8 cellular contexts compared by ENCODE assay signal in genomic region chr17:48547839-48548686, GRCh38. TPM values are rescaled to one million over a fixed set of nuclear protein-coding genes. Genes with fewer than 3 reads are reported as not detected.
A peak's percentile ranks its signal among the peaks of the same experiment; 100 is the strongest.
DNase-seq lines count a peak whose midpoint lies in the region; ATAC-seq and TF ChIP-seq lines count a peak whose summit lies in the region.

No MANE protein-coding gene starts in this region.

- H3K4me2 ChIP-seq in mammary epithelial cell (ENCODE audit: insufficient read depth, low read depth, low read length) = no peak overlapping the region

- H3K9me3 Mint-ChIP-seq in naive thymus-derived CD4-positive, alpha-beta T cell = no peaks in the 10 kb centered on the region

- H3K79me2 ChIP-seq in mammary epithelial cell (ENCODE audit: insufficient read depth, low read length) = peaks cover 31% of the 10 kb centered on the region

- H3K27me3 ChIP-seq in Panc1 (ENCODE audit: control insufficient read depth, insufficient read depth, low read length) (no peaks in the 10 kb centered on the region), mammary epithelial cell (ENCODE audit: insufficient read depth, low read length) (no peaks in the 10 kb centered on the region)
- no peaks in the 10 kb centered on the region for H3K27me3 ChIP-seq in naive thymus-derived CD4-positive, alpha-beta T cell (ENCODE audit: control insufficient read depth in 2 of 2, insufficient read depth in 2 of 2, low read length in 2 of 2)

- TF ChIP-seq CTCF in Panc1 (IDR thresholded peaks at IDR 0.05) (no peak), mammary epithelial cell (conservative IDR thresholded peaks at IDR 0.05 in 1 of 2, IDR thresholded peaks at IDR 0.05 in 1 of 2; ENCODE audit: extremely low read depth in 1 of 2, insufficient read depth in 1 of 2, low read depth in 1 of 2, low read length in 2 of 2) (no peak)

- POLR2A ChIA-PET in Panc1 (lab: Charles Lee) = interaction anchor here (0.5 to 0.6 kb wide), 2 partner anchors 38 to 46 kb away, joined by 4 to 11 read pairs; no protein-coding TSS in a partner anchor
- POLR2A ChIA-PET in naive thymus-derived CD4-positive, alpha-beta T cell (lab: Charles Lee) = interaction anchor here (0.6 to 4.3 kb wide), 8 partner anchors 8 to 241 kb away, joined by 3 to 24 read pairs (median 4); partner anchors contain the start of gene HOXB5

- no peak overlapping the region for H2AFZ ChIP-seq in mammary epithelial cell (ENCODE audit: low read depth, low read length)

- 96% methylated on average over 18 of the region's 27 CpGs for WGBS in mammary epithelial cell (ENCODE audit: low coverage, missing lambda C conversion rate)

- H3K4me1 ChIP-seq in Panc1 (ENCODE audit: control insufficient read depth, insufficient read depth, low read length) (peaks cover 76% of the 10 kb centered on the region), mammary epithelial cell (ENCODE audit: insufficient read depth, low read length) (peaks cover 7% of the 10 kb centered on the region)
- H3K4me1 ChIP-seq in naive thymus-derived CD4-positive, alpha-beta T cell (ENCODE audit: control insufficient read depth in 2 of 2, insufficient read depth in 2 of 2, low read length in 2 of 2) = peaks cover 0 to 29% of the 10 kb centered on the region in 2 donors

- peaks cover 6 to 50% (median 48%) of the 10 kb centered on the region in 7 donors for H3K4me1 Mint-ChIP-seq in naive thymus-derived CD4-positive, alpha-beta T cell

- dilution Hi-C loops in mammary epithelial cell (cut with HindIII; ENCODE audit: low sequenced_read_pairs) = no loop called here

- DNase-seq in CD1c-positive myeloid dendritic cell (ENCODE audit: extremely low spot score) (peak; percentile 21), Panc1 (ENCODE audit: low read depth, low spot score) (no peak), mammary epithelial cell (peak; percentile 68), substantia nigra (lab: John Stamatoyannopoulos, UW) (no peak), superior temporal gyrus (ENCODE audit: extremely low spot score) (no peak), pons (ENCODE audit: low spot score) (no peak)
- peak in 7 of 9 donors; percentile 39 to 65 (median 50) for DNase-seq in naive thymus-derived CD4-positive, alpha-beta T cell

- in situ Hi-C loops in Panc1 (cut with HindIII; ENCODE audit: low pct_unique_long_range_greater_than_20kb, low sequenced_read_pairs) (no loop called here), mammary epithelial cell (cut with MboI; ENCODE audit: low sequenced_read_pairs in 2 of 2) (no loop called here)

- H3K9me3 ChIP-seq in Panc1 (ENCODE audit: control insufficient read depth, insufficient read depth, low read depth, low read length) (no peaks in the 10 kb centered on the region), mammary epithelial cell (replicated peaks; ENCODE audit: insufficient read depth, low read length) (no peaks in the 10 kb centered on the region)
- no peaks in the 10 kb centered on the region for H3K9me3 ChIP-seq in naive thymus-derived CD4-positive, alpha-beta T cell (ENCODE audit: control insufficient read depth in 2 of 3, low read length in 3 of 3)

- no TSS peak for BruUV-seq in Panc1 (replicated peaks; lab: Mats Ljungman, UMichigan)
- BruUV-seq in mammary epithelial cell (replicated peaks; lab: Mats Ljungman, UMichigan) = no TSS peak

- no peaks in the 10 kb centered on the region for H4K20me1 ChIP-seq in mammary epithelial cell (ENCODE audit: insufficient read depth, low read length)

- peaks cover 23% of the 10 kb centered on the region for H3K36me3 ChIP-seq in Panc1 (ENCODE audit: control insufficient read depth, insufficient read depth, low read length)
- no peaks in the 10 kb centered on the region for H3K36me3 ChIP-seq in mammary epithelial cell (ENCODE audit: insufficient read depth, low read length)
- H3K36me3 ChIP-seq in naive thymus-derived CD4-positive, alpha-beta T cell (ENCODE audit: control insufficient read depth in 2 of 3, insufficient read depth in 3 of 3, low read length in 3 of 3) = peaks cover 0 to 5% (median 0%) of the 10 kb centered on the region in 3 experiments

- H3K4me3 ChIP-seq in Panc1 (ENCODE audit: low read depth in 2 of 2, low read length in 2 of 2) (peak overlapping the region; percentile 15 to 43), mammary epithelial cell (replicated peaks in 1 of 3; ENCODE audit: insufficient read depth in 1 of 3, low read depth in 2 of 3, low read length in 3 of 3) (no peak overlapping the region)
- peak overlapping the region; percentile 31 for H3K4me3 ChIP-seq in naive thymus-derived CD4-positive, alpha-beta T cell (ENCODE audit: low read length)

- H3K9ac ChIP-seq in mammary epithelial cell (ENCODE audit: insufficient read depth, low read length) = no peak overlapping the region

- ATAC-seq in Panc1 = no peak
- peak; percentile 23 for ATAC-seq in naive thymus-derived CD4-positive, alpha-beta T cell
- no peak for ATAC-seq in HG03097 (IDR thresholded peaks at IDR 0.05; ENCODE audit: low FRiP score, unreplicated experiment)

- peaks cover 0 to 15% (median 5%) of the 10 kb centered on the region in 5 donors for H3K27me3 Mint-ChIP-seq in naive thymus-derived CD4-positive, alpha-beta T cell

- intact Hi-C loops in Panc1 (cut with micrococcal nuclease; ENCODE audit: unreplicated experiment) = no loop called here
- intact Hi-C loops in mammary epithelial cell (cut with micrococcal nuclease) = no loop called here
- intact Hi-C loops in naive thymus-derived CD4-positive, alpha-beta T cell (cut with micrococcal nuclease) = loop anchor here in 1 of 2 donors (10.0 kb wide), 1 partner anchor 347 kb away; the partner anchor contains the start of gene ATP5MC1

- CTCF ChIA-PET in Panc1 (lab: Charles Lee) (interaction anchor here (0.6 to 1.3 kb wide), 4 partner anchors 12 to 70 kb away, joined by 3 to 15 read pairs (median 6); no protein-coding TSS in a partner anchor), mammary epithelial cell (lab: Charles Lee; ENCODE audit: low non-redundant PET) (no interaction called here)
- CTCF ChIA-PET in naive thymus-derived CD4-positive, alpha-beta T cell (lab: Charles Lee) = interaction anchor here (0.7 to 1.8 kb wide), 3 partner anchors 45 to 56 kb away, joined by 3 to 7 read pairs (median 4); partner anchors contain the start of gene HOXB5

- H3K27ac Mint-ChIP-seq in naive thymus-derived CD4-positive, alpha-beta T cell = peak overlapping the region; percentile 87 to 100 (median 95)

- peak overlapping the region; percentile 98 for H3K27ac ChIP-seq in Panc1 (ENCODE audit: low read length)
- no peak overlapping the region for H3K27ac ChIP-seq in mammary epithelial cell (ENCODE audit: insufficient read depth, low read depth, low read length)
- peak overlapping the region; percentile 90 for H3K27ac ChIP-seq in naive thymus-derived CD4-positive, alpha-beta T cell (ENCODE audit: low read depth, low read length)
- no peak overlapping the region for H3K27ac ChIP-seq in substantia nigra (ENCODE audit: low read depth, low read length, poor library complexity, severe bottlenecking)

- peak overlapping the region in 9 of 10 donors; percentile 71 to 100 (median 94) for H3K4me3 Mint-ChIP-seq in naive thymus-derived CD4-positive, alpha-beta T cell

- peaks cover 0 to 15% (median 4%) of the 10 kb centered on the region in 5 donors for H3K36me3 Mint-ChIP-seq in naive thymus-derived CD4-positive, alpha-beta T cell

RNA-seq across cellular contexts. Expression of gene HOXB2, which starts 3.2 kb away (rescaled TPM):
- total RNA-seq in Panc1 (2021; ENCODE audit: unreplicated experiment) (70.1 TPM), mammary epithelial cell (10 to 100 TPM in 1 of 2 donors, 1 to 10 TPM in 1; 3.3 to 18.9 TPM)
- 66.6 TPM for polyA plus RNA-seq in Panc1 (2012; ENCODE audit: insufficient read length)
- polyA plus RNA-seq in mammary epithelial cell = 6.7 TPM
- polyA minus RNA-seq in mammary epithelial cell = 2.8 TPM
- 10 to 100 TPM in 4 of 5 experiments, 1 to 10 TPM in 1; 3.4 to 46.9 (median 34.2) TPM for total RNA-seq in naive thymus-derived CD4-positive, alpha-beta T cell
- polyA plus RNA-seq in naive thymus-derived CD4-positive, alpha-beta T cell = 10 to 100 TPM in 1 of 2 donors, 1 to 10 TPM in 1; 9.7 to 23.1 TPM

RNA-seq across cellular contexts. Expression of gene HOXB1, which starts 17.3 kb away (rescaled TPM):
- total RNA-seq in Panc1 (2021; ENCODE audit: unreplicated experiment) (not detected), mammary epithelial cell (not detected)
- polyA plus RNA-seq in Panc1 (2012; ENCODE audit: insufficient read length) = not detected
- not detected for polyA plus RNA-seq in mammary epithelial cell
- polyA minus RNA-seq in mammary epithelial cell = not detected
- total RNA-seq in naive thymus-derived CD4-positive, alpha-beta T cell = not detected
- polyA plus RNA-seq in naive thymus-derived CD4-positive, alpha-beta T cell = not detected

RNA-seq across cellular contexts. Expression of gene HOXB4, which starts 30.1 kb away (rescaled TPM):
- total RNA-seq in Panc1 (2021; ENCODE audit: unreplicated experiment) (27.9 TPM), mammary epithelial cell (under 1 TPM; 0.16 to 0.17 TPM)
- polyA plus RNA-seq in Panc1 (2012; ENCODE audit: insufficient read length) = 19.4 TPM
- 0.01 TPM for polyA plus RNA-seq in mammary epithelial cell
- polyA minus RNA-seq in mammary epithelial cell = not detected
- 1 to 10 TPM in 4 of 5 experiments, under 1 TPM in 1; 0.34 to 7.9 (median 2.4) TPM for total RNA-seq in naive thymus-derived CD4-positive, alpha-beta T cell
- not detected for polyA plus RNA-seq in naive thymus-derived CD4-positive, alpha-beta T cell

RNA-seq across cellular contexts. Expression of gene HOXB3, which starts 42.0 kb away (rescaled TPM):
- total RNA-seq in Panc1 (2021; ENCODE audit: unreplicated experiment) (127 TPM), mammary epithelial cell (1 to 10 TPM; 1.5 to 5.2 TPM)
- polyA plus RNA-seq in Panc1 (2012; ENCODE audit: insufficient read length) = 113 TPM
- polyA plus RNA-seq in mammary epithelial cell = 2.6 TPM
- 0.67 TPM for polyA minus RNA-seq in mammary epithelial cell
- total RNA-seq in naive thymus-derived CD4-positive, alpha-beta T cell = 10 to 100 TPM in 1 of 5 experiments, 1 to 10 TPM in 3, under 1 TPM in 1; 0.48 to 14.6 (median 7.1) TPM
- polyA plus RNA-seq in naive thymus-derived CD4-positive, alpha-beta T cell = under 1 TPM in 1 of 2 donors, not detected in 1; 0.11 TPM

RNA-seq across cellular contexts. Expression of gene HOXB5, which starts 45.5 kb away (rescaled TPM):
- total RNA-seq in Panc1 (2021; ENCODE audit: unreplicated experiment) = 67.2 TPM
- polyA plus RNA-seq in Panc1 (2012; ENCODE audit: insufficient read length) = 64.4 TPM
- not detected for total RNA-seq in mammary epithelial cell
- polyA plus RNA-seq in mammary epithelial cell = not detected
- not detected for polyA minus RNA-seq in mammary epithelial cell
- total RNA-seq in naive thymus-derived CD4-positive, alpha-beta T cell = not detected
- polyA plus RNA-seq in naive thymus-derived CD4-positive, alpha-beta T cell = not detected

Comparison
In these comparisons a context has a peak if more than half of its experiments do, and no peak if none do; other contexts are left out.
1. DNase-seq: peak in CD1c-positive myeloid dendritic cell (single experiment), mammary epithelial cell (single experiment) and naive thymus-derived CD4-positive, alpha-beta T cell (7 of 9); none in Panc1 (single experiment), substantia nigra (0 of 49), superior temporal gyrus (single experiment) and pons (single experiment).
2. H3K27ac ChIP-seq: peak in Panc1 (single experiment) and naive thymus-derived CD4-positive, alpha-beta T cell (single experiment); none in mammary epithelial cell (single experiment) and substantia nigra (single experiment).
3. H3K4me3 ChIP-seq: peak in Panc1 (2 of 2) and naive thymus-derived CD4-positive, alpha-beta T cell (single experiment); none in mammary epithelial cell (0 of 3).